In genomic region chr17:4948166-4948996, GRCh38 we compare ENCODE assay signal across 8 cellular contexts. TPM values are rescaled to one million over a fixed set of nuclear protein-coding genes. Genes with fewer than 3 reads are reported as not detected.
DNase-seq lines count a peak whose midpoint lies in the region; ATAC-seq and TF ChIP-seq lines count a peak whose summit lies in the region.

Gene PFN1, minus strand, starts transcription at chr17:4948530. Its CDS starts 136 bp downstream, at chr17:4948394.

- WGBS in liver = under 1% methylated on average over 70 of the region's 70 CpGs

- peak within 1 kb of the TSS; percentile 87 to 91 for H3K9ac ChIP-seq in liver (ENCODE audit: low read depth in 1 of 2, low read length in 2 of 2)

- no peaks in the 10 kb centered on the region for H3K9me3 ChIP-seq in liver (ENCODE audit: control insufficient read depth in 4 of 4, low read length in 3 of 4)

- peak; percentile 17 to 21 for TF ChIP-seq RAD21 in liver (IDR thresholded peaks at IDR 0.05)

- peak; percentile 96 for TF ChIP-seq POLR2A in GM10847 (IDR thresholded peaks at IDR 0.05; ENCODE audit: extremely low read depth, insufficient read length)

- peaks cover 8 to 59% (median 46%) of the 10 kb centered on the region in 4 donors for H3K4me1 ChIP-seq in liver (ENCODE audit: control insufficient read depth in 4 of 4, insufficient read depth in 4 of 4, low read length in 3 of 4)

- peak; percentile 89 for DNase-seq in NCI-H748 treated with DMSO at 0.1 percent for 48 hours (lab: John Stamatoyannopoulos, UW)
- DNase-seq in activated CD4-positive, alpha-beta T cell treated with anti-CD3 and anti-CD28 coated beads, Interleukin-2, amount 50 U/mL, for 4 hours = peak; percentile 90
- peak; percentile 85 to 90 for DNase-seq in dermis microvascular lymphatic vessel endothelial cell (ENCODE audit: low read depth in 2 of 2)
- peak; percentile 84 to 85 for DNase-seq in stimulated activated CD4-positive, alpha-beta T cell treated with anti-CD3 and anti-CD28 coated beads, Interleukin-2, amount 100 ng/mL, for 48 hours

- H3K27ac ChIP-seq in liver (ENCODE audit: low read depth in 1 of 2, low read length in 2 of 2) = peak within 1 kb of the TSS; percentile 95 to 96

- peak; percentile 29 for ATAC-seq in HG03354 (IDR thresholded peaks at IDR 0.05; ENCODE audit: poor library complexity, severe bottlenecking, unreplicated experiment)
- ATAC-seq in HG02588 (IDR thresholded peaks at IDR 0.05; ENCODE audit: unreplicated experiment) = no peak

- H3K4me3 ChIP-seq in liver (ENCODE audit: low read depth in 1 of 3, low read length in 3 of 3) = peak within 1 kb of the TSS; percentile 90 to 96 (median 91)

- TF ChIP-seq CTCF in liver (IDR thresholded peaks at IDR 0.05; ENCODE audit: low read depth, low read length, missing input control) = no peak

- H3K27me3 ChIP-seq in liver (ENCODE audit: control insufficient read depth in 4 of 4, insufficient read depth in 4 of 4, low read length in 3 of 4) = no peaks in the 10 kb centered on the region

- H3K36me3 ChIP-seq in liver (ENCODE audit: control insufficient read depth in 4 of 4, insufficient read depth in 3 of 4, low read depth in 1 of 4, low read length in 3 of 4) = peaks cover 4 to 15% (median 9%) of the 10 kb centered on the region in 4 donors

TF ChIP-seq in liver, 16 proteins besides CTCF, POLR2A, EP300 and RAD21:
- TF ChIP-seq GABPA (IDR thresholded peaks at IDR 0.05 in 1 of 2, conservative IDR thresholded peaks at IDR 0.05 in 1 of 2) = peak; percentile 7 to 43
- TF ChIP-seq EGR1 (IDR thresholded peaks at IDR 0.05; ENCODE audit: low read depth in 2 of 2) = peak; percentile 44 to 52
- TF ChIP-seq FOXA1 (IDR thresholded peaks at IDR 0.05) = no peak
- TF ChIP-seq, protein P1, sequence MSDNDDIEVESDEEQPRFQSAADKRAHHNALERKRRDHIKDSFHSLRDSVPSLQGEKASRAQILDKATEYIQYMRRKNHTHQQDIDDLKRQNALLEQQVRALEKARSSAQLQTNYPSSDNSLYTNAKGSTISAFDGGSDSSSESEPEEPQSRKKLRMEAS (IDR thresholded peaks at IDR 0.05) = no peak
- TF ChIP-seq JUND (IDR thresholded peaks at IDR 0.05) = peak in 1 of 2 donors; percentile 49
- TF ChIP-seq RXRA (IDR thresholded peaks at IDR 0.05) = peak in 1 of 2 donors; percentile 46
- no peak for TF ChIP-seq FOXA2 (IDR thresholded peaks at IDR 0.05)
- TF ChIP-seq YY1 (IDR thresholded peaks at IDR 0.05) = peak; percentile 32
- peak; percentile 30 to 42 for TF ChIP-seq HNF4A (conservative IDR thresholded peaks at IDR 0.05)
- TF ChIP-seq SP1 (IDR thresholded peaks at IDR 0.05) = peak; percentile 85
- TF ChIP-seq REST (IDR thresholded peaks at IDR 0.05) = peak; percentile 21
- TF ChIP-seq TAF1 (conservative IDR thresholded peaks at IDR 0.05) = peak; percentile 54
- peak; percentile 39 for TF ChIP-seq NR2F2 (IDR thresholded peaks at IDR 0.05)
- TF ChIP-seq, protein P2, sequence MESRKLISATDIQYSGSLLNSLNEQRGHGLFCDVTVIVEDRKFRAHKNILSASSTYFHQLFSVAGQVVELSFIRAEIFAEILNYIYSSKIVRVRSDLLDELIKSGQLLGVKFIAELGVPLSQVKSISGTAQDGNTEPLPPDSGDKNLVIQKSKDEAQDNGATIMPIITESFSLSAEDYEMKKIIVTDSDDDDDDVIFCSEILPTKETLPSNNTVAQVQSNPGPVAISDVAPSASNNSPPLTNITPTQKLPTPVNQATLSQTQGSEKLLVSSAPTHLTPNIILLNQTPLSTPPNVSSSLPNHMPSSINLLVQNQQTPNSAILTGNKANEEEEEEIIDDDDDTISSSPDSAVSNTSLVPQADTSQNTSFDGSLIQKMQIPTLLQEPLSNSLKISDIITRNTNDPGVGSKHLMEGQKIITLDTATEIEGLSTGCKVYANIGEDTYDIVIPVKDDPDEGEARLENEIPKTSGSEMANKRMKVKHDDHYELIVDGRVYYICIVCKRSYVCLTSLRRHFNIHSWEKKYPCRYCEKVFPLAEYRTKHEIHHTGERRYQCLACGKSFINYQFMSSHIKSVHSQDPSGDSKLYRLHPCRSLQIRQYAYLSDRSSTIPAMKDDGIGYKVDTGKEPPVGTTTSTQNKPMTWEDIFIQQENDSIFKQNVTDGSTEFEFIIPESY (IDR thresholded peaks at IDR 0.05) = peak; percentile 76
- TF ChIP-seq, protein P3, sequence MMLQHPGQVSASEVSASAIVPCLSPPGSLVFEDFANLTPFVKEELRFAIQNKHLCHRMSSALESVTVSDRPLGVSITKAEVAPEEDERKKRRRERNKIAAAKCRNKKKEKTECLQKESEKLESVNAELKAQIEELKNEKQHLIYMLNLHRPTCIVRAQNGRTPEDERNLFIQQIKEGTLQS (IDR thresholded peaks at IDR 0.05) = peak; percentile 38
- TF ChIP-seq HNF4G (IDR thresholded peaks at IDR 0.05) = no peak
TF ChIP-seq in liver: peak in this region for 12.

RNA-seq across cellular contexts. Expression of gene PFN1, which starts in this region (rescaled TPM):
- total RNA-seq in dermis microvascular lymphatic vessel endothelial cell = 450 and 458 TPM in 2 replicates
- total RNA-seq in liver = 100 to 1,000 TPM; 150 to 672 TPM
- polyA plus RNA-seq in liver = 100 to 1,000 TPM; 568 to 592 TPM
